Comparison of ENCODE assay signal across 9 cellular contexts in genomic region chr1:179742717-179743678, GRCh38. TPM values are rescaled to one million over a fixed set of nuclear protein-coding genes. Genes with fewer than 3 reads are reported as not detected.
A peak's percentile ranks its signal among the peaks of the same experiment; 100 is the strongest.
DNase-seq lines count a peak whose midpoint lies in the region; ATAC-seq and TF ChIP-seq lines count a peak whose summit lies in the region.
"Had no signal": no experiment of that assay in that cellular context is flagged by ENCODE, and none has a peak within 500 bp of the region (broad histone marks: within the 10 kb centered on the region; RNA-seq: fewer than 3 reads in every experiment).

TSS of gene FAM163A (plus strand) at chr1:179743291. CDS start at chr1:179813098, 69,807 bp downstream.

- H3K9me3 Mint-ChIP-seq in CD4-positive, alpha-beta memory T cell: peaks cover 0 to 4% (median under 1%) of the 10 kb centered on the region in 8 donors
- peaks cover 0 to 8% (median 0%) of the 10 kb centered on the region in 9 donors for H3K9me3 Mint-ChIP-seq in naive thymus-derived CD8-positive, alpha-beta T cell

- H3K4me1 ChIP-seq in CD4-positive, alpha-beta memory T cell (ENCODE audit: insufficient read depth, low read length): peaks cover 9% of the 10 kb centered on the region
- H3K4me1 ChIP-seq in colonic mucosa (no peaks in the 10 kb centered on the region), PC-3 (ENCODE audit: insufficient read depth, low read length) (no peaks in the 10 kb centered on the region)

- H3K36me3 Mint-ChIP-seq in CD4-positive, alpha-beta memory T cell: no peaks in the 10 kb centered on the region
- no peaks in the 10 kb centered on the region for H3K36me3 Mint-ChIP-seq in naive thymus-derived CD8-positive, alpha-beta T cell

- peaks cover 27% of the 10 kb centered on the region for H3K27me3 ChIP-seq in CD4-positive, alpha-beta memory T cell (ENCODE audit: insufficient read depth, low read length)
- H3K27me3 ChIP-seq in colonic mucosa (peaks cover 49% of the 10 kb centered on the region), PC-3 (ENCODE audit: low read length) (no peaks in the 10 kb centered on the region; the same call in 1 of the 2 replicates)

- peaks cover 58 to 67% of the 10 kb centered on the region in 2 donors for H3K27me3 Mint-ChIP-seq in CD4-positive, alpha-beta memory T cell
- peaks cover 48 to 78% (median 65%) of the 10 kb centered on the region in 5 donors for H3K27me3 Mint-ChIP-seq in naive thymus-derived CD8-positive, alpha-beta T cell

- DNase-seq in CD4-positive, alpha-beta memory T cell: peak in 2 of 5 donors; percentile 1 to 9
- DNase-seq in NCI-H1092 (lab: John Stamatoyannopoulos, UW): peak; percentile 40
- DNase-seq in colonic mucosa: no peak
- peak in 2 of 10 donors; percentile 3 to 8 for DNase-seq in naive thymus-derived CD8-positive, alpha-beta T cell
- no peak for DNase-seq in PC-3
- no peak for DNase-seq in NCI-H2196 treated with DMSO at 0.1 percent for 48 hours (lab: John Stamatoyannopoulos, UW; ENCODE audit: unreplicated experiment)
- DNase-seq in pons (ENCODE audit: low spot score): no peak

- peak within 1 kb of the TSS; percentile 55 to 79 (median 68) for H3K4me3 Mint-ChIP-seq in CD4-positive, alpha-beta memory T cell
- peak within 1 kb of the TSS; percentile 9 to 83 (median 64) for H3K4me3 Mint-ChIP-seq in naive thymus-derived CD8-positive, alpha-beta T cell

- H4K20me1 ChIP-seq in PC-3 (ENCODE audit: low read length): no peaks in the 10 kb centered on the region

- no peaks in the 10 kb centered on the region for H3K9me2 ChIP-seq in PC-3 (replicated peaks; ENCODE audit: low read length)

- ATAC-seq in naive thymus-derived CD8-positive, alpha-beta T cell: peak; percentile 49 to 56
- ATAC-seq in PC-3 (no peak), HG02678 (IDR thresholded peaks at IDR 0.05; ENCODE audit: unreplicated experiment) (no peak)

- no peak within 1 kb of the TSS for H3K9ac ChIP-seq in colonic mucosa (ENCODE audit: low read depth in 2 of 2, low read length in 2 of 2)
- no peak within 1 kb of the TSS for H3K9ac ChIP-seq in PC-3 (ENCODE audit: low read length)

- POLR2A ChIA-PET in CD4-positive, alpha-beta memory T cell (lab: Charles Lee; ENCODE audit: partially characterized antibody): no interaction called here
- POLR2A ChIA-PET in naive thymus-derived CD8-positive, alpha-beta T cell (lab: Charles Lee): no interaction called here
- POLR2A ChIA-PET in PC-3 (lab: Charles Lee; ENCODE audit: unreplicated experiment): no interaction called here

- no peaks in the 10 kb centered on the region for H3K9me3 ChIP-seq in CD4-positive, alpha-beta memory T cell (ENCODE audit: control insufficient read depth in 1 of 2, low read length in 2 of 2)
- H3K9me3 ChIP-seq in colonic mucosa: no peaks in the 10 kb centered on the region
- no peaks in the 10 kb centered on the region for H3K9me3 ChIP-seq in PC-3 (ENCODE audit: low read length)

- intact Hi-C loops in CD4-positive, alpha-beta memory T cell (cut with micrococcal nuclease): no loop called here
- intact Hi-C loops in colonic mucosa (cut with DNase I) (no loop called here), PC-3 (cut with micrococcal nuclease) (no loop called here)

- H3F3A ChIP-seq in PC-3 (ENCODE audit: low read length, unreplicated experiment): no peaks in the 10 kb centered on the region

- no peak within 1 kb of the TSS for H3K27ac ChIP-seq in CD4-positive, alpha-beta memory T cell (ENCODE audit: low read depth, low read length)
- H3K27ac ChIP-seq in colonic mucosa: no peak within 1 kb of the TSS
- H3K27ac ChIP-seq in PC-3 (ENCODE audit: low read length): no peak within 1 kb of the TSS

- H3K4me2 ChIP-seq in PC-3 (ENCODE audit: low read length): no peak within 1 kb of the TSS

- no peaks in the 10 kb centered on the region for H3K36me3 ChIP-seq in CD4-positive, alpha-beta memory T cell (ENCODE audit: insufficient read depth, low read length)
- H3K36me3 ChIP-seq in colonic mucosa (no peaks in the 10 kb centered on the region), PC-3 (ENCODE audit: low read depth, low read length) (no peaks in the 10 kb centered on the region)

- no peaks in the 10 kb centered on the region for H3K79me2 ChIP-seq in PC-3 (ENCODE audit: low read length)

- peaks cover 2 to 12% (median 9%) of the 10 kb centered on the region in 4 donors for H3K4me1 Mint-ChIP-seq in CD4-positive, alpha-beta memory T cell
- H3K4me1 Mint-ChIP-seq in naive thymus-derived CD8-positive, alpha-beta T cell: peaks cover 7 to 11% (median 11%) of the 10 kb centered on the region in 4 donors

- TF ChIP-seq CTCF in colonic mucosa (IDR thresholded peaks at IDR 0.05): no peak
- no peak for TF ChIP-seq CTCF in PC-3 (conservative IDR thresholded peaks at IDR 0.05; ENCODE audit: low read depth, low read length)

- no TSS peak for BruUV-seq in PC-3 (replicated peaks; lab: Mats Ljungman, UMichigan)

- no peak within 1 kb of the TSS for H2AFZ ChIP-seq in PC-3 (ENCODE audit: low read length)

- CTCF ChIA-PET in CD4-positive, alpha-beta memory T cell (lab: Charles Lee; ENCODE audit: partially characterized antibody): no interaction called here
- CTCF ChIA-PET in PC-3 (lab: Charles Lee): no interaction called here

- no peak within 1 kb of the TSS for H3K4me3 ChIP-seq in CD4-positive, alpha-beta memory T cell (ENCODE audit: low read length in 2 of 2)
- peak within 1 kb of the TSS; percentile 25 for H3K4me3 ChIP-seq in colonic mucosa
- no peak within 1 kb of the TSS for H3K4me3 ChIP-seq in PC-3 (ENCODE audit: low read length)

- peak within 1 kb of the TSS in 3 of 7 donors; percentile 11 to 59 (median 57) for H3K27ac Mint-ChIP-seq in CD4-positive, alpha-beta memory T cell
- H3K27ac Mint-ChIP-seq in naive thymus-derived CD8-positive, alpha-beta T cell: peak within 1 kb of the TSS in 2 of 10 donors; percentile 56 to 86

RNA-seq across cellular contexts. Expression of gene FAM163A, which starts in this region (rescaled TPM):
- total RNA-seq in CD4-positive, alpha-beta memory T cell: under 1 TPM; 0.11 to 0.29 TPM
- polyA plus RNA-seq in CD4-positive, alpha-beta memory T cell: under 1 TPM in 1 of 2 donors, not detected in 1; 0.20 TPM
- total RNA-seq in colonic mucosa (under 1 TPM; 0.10 to 0.56 TPM), PC-3 (2014; rRNA removed) (not detected in 2 replicates)
- total RNA-seq in naive thymus-derived CD8-positive, alpha-beta T cell: not detected
- not detected for polyA plus RNA-seq in naive thymus-derived CD8-positive, alpha-beta T cell
- total RNA-seq: renal cortical epithelial cell had no signal

Comparison
In these comparisons a context has a peak if more than half of its experiments do, and no peak if none do; other contexts are left out.
1. Peak in ATAC-seq in naive thymus-derived CD8-positive, alpha-beta T cell; RNA of the gene not detected or under 1 TPM.